In the genomic region with DNA sequence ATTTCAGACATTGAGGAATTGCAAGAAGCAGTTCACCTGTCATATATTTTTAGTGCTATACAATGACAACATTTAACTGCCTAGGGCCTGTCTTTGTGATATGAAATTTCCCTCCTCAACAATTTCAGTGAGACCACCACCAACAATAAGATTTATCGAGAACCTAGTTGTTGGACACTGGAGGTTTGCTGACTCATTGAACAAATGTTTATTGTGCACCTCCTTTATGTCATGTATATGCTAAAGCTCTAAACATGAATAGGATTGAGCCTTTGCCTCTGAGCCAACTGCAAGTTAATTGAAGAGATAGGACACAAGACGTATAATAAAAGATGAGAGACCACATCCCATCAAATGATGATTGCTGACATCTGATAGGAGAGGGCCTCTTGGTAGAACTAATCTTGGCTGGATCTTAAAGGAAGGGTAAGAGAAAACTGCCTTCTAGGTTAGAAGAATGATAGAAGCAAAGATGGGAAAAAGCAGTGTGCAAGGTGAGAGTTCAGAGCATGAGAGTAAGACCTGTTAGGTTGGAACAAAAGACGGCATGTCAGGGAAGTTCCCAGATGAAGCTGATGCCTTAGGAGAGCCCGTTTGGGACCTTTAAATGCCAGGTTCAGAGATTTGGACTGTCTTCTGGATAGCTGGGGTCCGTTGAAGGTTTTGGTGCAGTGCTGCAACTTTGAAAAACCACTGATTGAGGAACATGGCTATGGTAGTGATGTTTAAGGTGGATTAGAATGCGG, we compare ENCODE assay signal across 9 cellular contexts.
DNase-seq lines count a peak whose midpoint lies in the region; ATAC-seq and TF ChIP-seq lines count a peak whose summit lies in the region.
"Had no signal": no experiment of that assay in that cellular context is flagged by ENCODE, and none has a peak within 500 bp of the region (broad histone marks: within the 10 kb centered on the region; RNA-seq: fewer than 3 reads in every experiment).

No MANE protein-coding gene starts in this region.

- H3K27me3 Mint-ChIP-seq in CD8-positive, alpha-beta T cell (ENCODE audit: low read depth), result no peaks in the 10 kb centered on the region
- no peaks in the 10 kb centered on the region for H3K27me3 Mint-ChIP-seq in chondrocyte (ENCODE audit: low read depth)
- no peaks in the 10 kb centered on the region for H3K27me3 Mint-ChIP-seq in neural crest cell (ENCODE audit: low read depth)

- DNase-seq in CD8-positive, alpha-beta T cell, result no peak
- DNase-seq in chondrocyte (ENCODE audit: low spot score), result no peak
- DNase-seq in neural crest cell (ENCODE audit: low read depth, low spot score), result no peak
- no peak for DNase-seq in caudate nucleus (lab: John Stamatoyannopoulos, UW)
- no peak for DNase-seq in GM03348 (ENCODE audit: low spot score)
- DNase-seq: amniotic stem cell, NCI-H1105 treated with DMSO at 0.1 percent for 48 hours had no signal

- peak overlapping the region; percentile 91 for H3K27ac Mint-ChIP-seq in CD8-positive, alpha-beta T cell
- H3K27ac Mint-ChIP-seq in chondrocyte (ENCODE audit: unreplicated experiment) (peak overlapping the region; percentile 1), neural crest cell (ENCODE audit: unreplicated experiment) (peak overlapping the region; percentile 1)

- H3K36me3 Mint-ChIP-seq in CD8-positive, alpha-beta T cell, result peaks cover 13% of the 10 kb centered on the region
- H3K36me3 Mint-ChIP-seq in chondrocyte (ENCODE audit: low read depth) (peaks cover 2% of the 10 kb centered on the region), neural crest cell (ENCODE audit: low read depth) (peaks cover 2% of the 10 kb centered on the region)

- CTCF ChIA-PET in CD8-positive, alpha-beta T cell (lab: Charles Lee), result interaction anchor here (0.8 to 1.9 kb wide), 5 partner anchors 11 to 32 kb away, joined by 3 to 5 read pairs (median 4); no protein-coding TSS in a partner anchor

- no peaks in the 10 kb centered on the region for H3K9me3 ChIP-seq in CD8-positive, alpha-beta T cell (ENCODE audit: low read length)
- H3K9me3 ChIP-seq in KOPT-K1 (ENCODE audit: insufficient read depth, low read length, poor library complexity, severe bottlenecking), result no peaks in the 10 kb centered on the region

- intact Hi-C loops in CD8-positive, alpha-beta T cell (cut with DNase I, micrococcal nuclease), result no loop called here

- POLR2A ChIA-PET in CD8-positive, alpha-beta T cell (lab: Charles Lee), result interaction anchor here (0.8 to 5.3 kb wide), 8 partner anchors 8 to 31 kb away, joined by 3 to 34 read pairs (median 6); no protein-coding TSS in a partner anchor

- H3K27me3 ChIP-seq in CD8-positive, alpha-beta T cell (ENCODE audit: insufficient read depth, low read length), result no peaks in the 10 kb centered on the region

- peaks cover 95% of the 10 kb centered on the region for H3K4me1 Mint-ChIP-seq in CD8-positive, alpha-beta T cell (ENCODE audit: low read depth)
- H3K4me1 Mint-ChIP-seq in chondrocyte (ENCODE audit: low read depth) (peaks cover 29% of the 10 kb centered on the region), neural crest cell (peaks cover 42% of the 10 kb centered on the region)

- no peaks in the 10 kb centered on the region for H3K36me3 ChIP-seq in CD8-positive, alpha-beta T cell (ENCODE audit: insufficient read depth, low read length)
- H3K36me3 ChIP-seq in KOPT-K1 (ENCODE audit: insufficient read depth, low read length), result peaks cover 3% of the 10 kb centered on the region

- no peak overlapping the region for H3K4me3 ChIP-seq in CD8-positive, alpha-beta T cell (ENCODE audit: low read depth, low read length)

- peak overlapping the region; percentile 8 for H3K27ac ChIP-seq in CD8-positive, alpha-beta T cell (ENCODE audit: low read depth, low read length)
- H3K27ac ChIP-seq in KOPT-K1 (ENCODE audit: low read depth, low read length, poor library complexity, severe bottlenecking) (peak overlapping the region; percentile 98), caudate nucleus (ENCODE audit: low read depth, low read length) (no peak overlapping the region)

- TF ChIP-seq CTCF in CD8-positive, alpha-beta T cell (IDR thresholded peaks at IDR 0.05), result no peak
- TF ChIP-seq CTCF in chondrocyte (IDR thresholded peaks at IDR 0.05) (no peak), neural crest cell (conservative IDR thresholded peaks at IDR 0.05) (no peak)

- no peaks in the 10 kb centered on the region for H3K9me3 Mint-ChIP-seq in CD8-positive, alpha-beta T cell
- H3K9me3 Mint-ChIP-seq in chondrocyte (ENCODE audit: low read depth) (no peaks in the 10 kb centered on the region), neural crest cell (peaks cover 2% of the 10 kb centered on the region)

- peak overlapping the region; percentile 61 for H3K4me3 Mint-ChIP-seq in CD8-positive, alpha-beta T cell
- H3K4me3 Mint-ChIP-seq in chondrocyte (ENCODE audit: unreplicated experiment) (no peak overlapping the region), neural crest cell (no peak overlapping the region)

- no peak for ATAC-seq in CD8-positive, alpha-beta T cell
- ATAC-seq in GM19328 (IDR thresholded peaks at IDR 0.05; ENCODE audit: unreplicated experiment), result no peak

- H3K4me1 ChIP-seq in CD8-positive, alpha-beta T cell (ENCODE audit: insufficient read depth, low read length), result peaks cover 85% of the 10 kb centered on the region

Comparison
In these comparisons a context has a peak if more than half of its experiments do, and no peak if none do; other contexts are left out.
1. H3K27ac Mint-ChIP-seq: peak in every context shown above with its lines; median percentile 91 in CD8-positive, alpha-beta T cell; 1 in chondrocyte; 1 in neural crest cell.